ENCODE assay signal across 7 cellular contexts in the genomic region with DNA sequence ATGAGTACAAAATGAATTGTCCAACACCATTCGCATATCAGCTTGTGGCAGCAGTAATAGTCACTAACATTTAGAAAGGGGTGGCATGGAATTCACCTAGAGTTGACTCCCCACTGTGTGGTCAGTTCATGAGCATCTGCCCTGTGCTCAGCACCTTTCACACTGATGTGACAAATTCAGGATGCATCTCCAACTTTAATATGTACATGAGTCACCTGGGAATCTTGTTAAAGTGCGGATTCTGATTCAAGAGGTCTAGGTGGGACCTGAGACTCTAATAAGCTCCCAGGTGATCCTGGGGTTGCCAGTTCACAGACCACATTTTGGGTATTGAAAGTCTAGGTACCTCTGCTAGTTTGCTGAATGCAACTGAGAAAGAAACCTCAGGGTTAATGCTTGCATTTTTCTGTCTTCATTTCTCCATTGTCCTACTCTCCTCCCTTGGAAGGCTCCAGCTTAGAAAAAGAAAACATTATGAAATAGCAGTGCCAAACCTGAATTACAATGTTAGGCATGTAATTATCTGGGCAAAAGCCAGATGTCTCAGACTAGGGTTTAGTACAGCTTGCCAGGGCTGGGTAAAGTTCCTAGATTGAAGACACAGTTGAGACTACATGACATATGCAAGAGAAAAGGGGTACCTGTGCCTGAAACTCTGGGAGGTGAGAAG. TPM values are rescaled to one million over a fixed set of nuclear protein-coding genes. Genes with fewer than 3 reads are reported as not detected.
DNase-seq lines count a peak whose midpoint lies in the region; FAIRE-seq and TF ChIP-seq lines count a peak whose summit lies in the region.

No MANE protein-coding gene starts in this region.

- no peak overlapping the region for H3K23ac ChIP-seq in neuronal stem cell (ENCODE audit: low read depth, low read length, poor library complexity)

- H3K27ac ChIP-seq in neuronal stem cell (replicated peaks; ENCODE audit: low read length) = no peak overlapping the region

- no peak overlapping the region for H2BK120ac ChIP-seq in neuronal stem cell (ENCODE audit: low read depth, low read length)

- H2AK5ac ChIP-seq in neuronal stem cell (ENCODE audit: low read depth, low read length) = no peak overlapping the region

- no peak overlapping the region for H3K4ac ChIP-seq in neuronal stem cell (ENCODE audit: low read length)

- no peak for FAIRE-seq in GM12892 (lab: Jason Lieb, UNC)

- no peak overlapping the region for H2BK5ac ChIP-seq in neuronal stem cell (ENCODE audit: low read length)

- WGBS in neuronal stem cell (ENCODE audit: extremely low coverage in 2 of 2, insufficient read length in 2 of 2, insufficient replicate concordance in 1 of 2), 2 donors = no CpG with 5 or more reads among the region's 2 CpGs

- H3K14ac ChIP-seq in neuronal stem cell (ENCODE audit: low read length) = no peak overlapping the region

- no peaks in the 10 kb centered on the region for H3K9me3 ChIP-seq in neuronal stem cell (replicated peaks in 1 of 2; ENCODE audit: control insufficient read depth in 2 of 2, insufficient read depth in 1 of 2, low read depth in 1 of 2, low read length in 2 of 2)

- no peak overlapping the region for H3K4me3 ChIP-seq in neuronal stem cell (ENCODE audit: low read length in 2 of 2)

- no peak overlapping the region for H4K91ac ChIP-seq in neuronal stem cell (ENCODE audit: low read depth, low read length, poor library complexity)

- H3K4me1 Mint-ChIP-seq in IgD-negative memory B cell = peaks cover 32 to 59% (median 42%) of the 10 kb centered on the region in 3 donors

- no peak overlapping the region for H3K4me2 ChIP-seq in neuronal stem cell (ENCODE audit: insufficient read depth, low read length, poor library complexity, severe bottlenecking)

- H3K4me1 ChIP-seq in neuronal stem cell (ENCODE audit: control insufficient read depth in 2 of 2, insufficient read depth in 1 of 2, low read depth in 1 of 2, low read length in 2 of 2) = peaks cover 0 to 9% of the 10 kb centered on the region in 2 donors

- no peak overlapping the region for H2BK15ac ChIP-seq in neuronal stem cell (ENCODE audit: low read length)

- no peak overlapping the region for H2BK12ac ChIP-seq in neuronal stem cell (ENCODE audit: low read length)

- no peaks in the 10 kb centered on the region for H3K27me3 ChIP-seq in neuronal stem cell (ENCODE audit: control insufficient read depth in 3 of 3, insufficient read depth in 3 of 3, low read depth in 1 of 3, low read length in 3 of 3)

- H4K8ac ChIP-seq in neuronal stem cell (ENCODE audit: low read depth, low read length) = no peak overlapping the region

- no peak overlapping the region for H3K9ac ChIP-seq in neuronal stem cell (ENCODE audit: low read depth, low read length, poor library complexity)

- no peaks in the 10 kb centered on the region for H3K36me3 ChIP-seq in neuronal stem cell (replicated peaks in 1 of 2; ENCODE audit: control insufficient read depth in 2 of 2, insufficient read depth in 2 of 2, low read length in 2 of 2)

- no peaks in the 10 kb centered on the region for H3K79me1 ChIP-seq in neuronal stem cell (ENCODE audit: low read depth, low read length)

- no peak overlapping the region for H3K18ac ChIP-seq in neuronal stem cell (ENCODE audit: low read length)

- no peak for DNase-seq in GM12892 (ENCODE audit: insufficient read length)
- DNase-seq in amniotic stem cell (lab: John Stamatoyannopoulos, UW) = peak; percentile 41
- no peak for DNase-seq in neuronal stem cell (ENCODE audit: low spot score)
- DNase-seq in NCI-H187 (lab: John Stamatoyannopoulos, UW) = no peak
- DNase-seq in AG08396 (ENCODE audit: low spot score) = no peak
- no peak for DNase-seq in activated CD4-positive, alpha-beta T cell treated with anti-CD3 and anti-CD28 coated beads for 4 hours

- TF ChIP-seq POLR2A in GM12892 (IDR thresholded peaks at IDR 0.05; ENCODE audit: low read depth, low read length) = peak; percentile 28; the same call in 1 of the 2 replicates

- no peaks in the 10 kb centered on the region for H3K9me3 Mint-ChIP-seq in IgD-negative memory B cell

- peak overlapping the region in 1 of 3 donors; percentile 79 for H3K27ac Mint-ChIP-seq in IgD-negative memory B cell

- peak overlapping the region in 3 of 4 donors; percentile 13 to 92 (median 66) for H3K4me3 Mint-ChIP-seq in IgD-negative memory B cell

- H3K27me3 Mint-ChIP-seq in IgD-negative memory B cell = peaks cover 17% of the 10 kb centered on the region

- peak overlapping the region; percentile 6 for H2AFZ ChIP-seq in neuronal stem cell (ENCODE audit: low read length)

- H3K36me3 Mint-ChIP-seq in IgD-negative memory B cell = no peaks in the 10 kb centered on the region

RNA-seq across cellular contexts. Expression of a gene that starts 32.7 kb away (rescaled TPM):
- 23,212 TPM for polyA plus RNA-seq in GM12892 (2012; ENCODE audit: missing spikeins)
- polyA plus RNA-seq in IgD-negative memory B cell = 19,114 TPM
- 3,189 TPM for polyA plus RNA-seq in neuronal stem cell (2013, experiment 1 of 2)
- 3,111 TPM for polyA plus RNA-seq in neuronal stem cell (2013, experiment 2 of 2)

RNA-seq across cellular contexts. Expression of a gene that starts 36.8 kb away (rescaled TPM):
- 0.17 TPM for polyA plus RNA-seq in GM12892 (2012; ENCODE audit: missing spikeins)
- not detected for polyA plus RNA-seq in IgD-negative memory B cell
- polyA plus RNA-seq in neuronal stem cell (2013, experiment 1 of 2) = not detected
- not detected for polyA plus RNA-seq in neuronal stem cell (2013, experiment 2 of 2)
